Comparison of ENCODE assay signal across 31 cellular contexts in genomic region chr4:142544014-142544413, GRCh38.
"Had no signal": no experiment of that assay in that cellular context is flagged by ENCODE, and none has a peak within 500 bp of the region (broad histone marks: within the 10 kb centered on the region; RNA-seq: fewer than 3 reads in every experiment).

No MANE protein-coding gene starts in this region.

- H3K36me3 ChIP-seq: adrenal gland, esophagus muscularis mucosa, heart right ventricle, lower lobe of right lung had no signal

- H3K4me1 ChIP-seq: esophagus muscularis mucosa, lower lobe of right lung, uterus had no signal

- ATAC-seq: body of pancreas; effector memory CD8-positive, alpha-beta T cell; heart right ventricle; left lobe of liver; lower lobe of right lung; natural killer cell treated with Interleukin-12 subunit alpha and Interleukin-12 subunit beta and Interleukin-15 and Interleukin-18, amount 100 ng/mL, for 72 hours; sciatic nerve; stimulated activated memory B cell treated with anti-CD40 and anti-IgM and Interleukin-4, amounts not matched to agents 10 μg/mL and 1 μg/mL and 100 μg/mL, for 72 hours; stimulated activated naive CD8-positive, alpha-beta T cell treated with anti-CD3 and anti-CD28 coated beads, Interleukin-15, amount 100 ng/mL, for 72 hours; WTC11 had no signal

- H3K9me3 ChIP-seq: adrenal gland, body of pancreas, esophagus muscularis mucosa, heart right ventricle, lower lobe of right lung, uterus had no signal

- H3K27me3 ChIP-seq: adrenal gland, body of pancreas, dorsolateral prefrontal cortex, esophagus muscularis mucosa, heart right ventricle, uterus had no signal

- H3K4me3 ChIP-seq: adrenal gland, body of pancreas, coronary artery, dorsolateral prefrontal cortex, esophagus muscularis mucosa, heart right ventricle, lower lobe of right lung, skin epidermis, uterus had no signal

- H3K27me3 Mint-ChIP-seq: activated naive CD8-positive, alpha-beta T cell treated with anti-CD3 and anti-CD28 coated beads for 36 hours; effector memory CD8-positive, alpha-beta T cell; natural killer cell treated with Interleukin-12 subunit alpha and Interleukin-12 subunit beta and Interleukin-15 and Interleukin-18, amount 100 ng/mL, for 72 hours; stimulated activated memory B cell treated with anti-CD40 and anti-IgM and Interleukin-4, amounts not matched to agents 10 μg/mL and 1 μg/mL and 100 μg/mL, for 72 hours; stimulated activated naive CD8-positive, alpha-beta T cell treated with anti-CD3 and anti-CD28 coated beads, Interleukin-15, amount 100 ng/mL, for 72 hours; type B pancreatic cell had no signal

- H3K36me3 Mint-ChIP-seq: activated naive CD8-positive, alpha-beta T cell treated with anti-CD3 and anti-CD28 coated beads for 36 hours; natural killer cell treated with Interleukin-12 subunit alpha and Interleukin-12 subunit beta and Interleukin-15 and Interleukin-18, amount 100 ng/mL, for 72 hours; stimulated activated memory B cell treated with anti-CD40 and anti-IgM and Interleukin-4, amounts not matched to agents 10 μg/mL and 1 μg/mL and 100 μg/mL, for 72 hours; type B pancreatic cell; WTC11 had no signal

- H3K9me3 Mint-ChIP-seq: effector memory CD8-positive, alpha-beta T cell; WTC11 had no signal

- H3K4me3 Mint-ChIP-seq: activated naive CD8-positive, alpha-beta T cell treated with anti-CD3 and anti-CD28 coated beads for 36 hours; effector memory CD8-positive, alpha-beta T cell; natural killer cell treated with Interleukin-12 subunit alpha and Interleukin-12 subunit beta and Interleukin-15 and Interleukin-18, amount 100 ng/mL, for 72 hours; stimulated activated memory B cell treated with anti-CD40 and anti-IgM and Interleukin-4, amounts not matched to agents 10 μg/mL and 1 μg/mL and 100 μg/mL, for 72 hours; stimulated activated naive CD8-positive, alpha-beta T cell treated with anti-CD3 and anti-CD28 coated beads, Interleukin-15, amount 100 ng/mL, for 72 hours; type B pancreatic cell; WTC11 had no signal

- H3K4me1 Mint-ChIP-seq: stimulated activated memory B cell treated with anti-CD40 and anti-IgM and Interleukin-4, amounts not matched to agents 10 μg/mL and 1 μg/mL and 100 μg/mL, for 72 hours had no signal

- H3K27ac Mint-ChIP-seq: activated naive CD8-positive, alpha-beta T cell treated with anti-CD3 and anti-CD28 coated beads for 36 hours; effector memory CD8-positive, alpha-beta T cell; natural killer cell treated with Interleukin-12 subunit alpha and Interleukin-12 subunit beta and Interleukin-15 and Interleukin-18, amount 100 ng/mL, for 72 hours; stimulated activated memory B cell treated with anti-CD40 and anti-IgM and Interleukin-4, amounts not matched to agents 10 μg/mL and 1 μg/mL and 100 μg/mL, for 72 hours; stimulated activated naive CD8-positive, alpha-beta T cell treated with anti-CD3 and anti-CD28 coated beads, Interleukin-15, amount 100 ng/mL, for 72 hours; type B pancreatic cell; WTC11 had no signal

- FAIRE-seq: endothelial cell of umbilical vein had no signal

- H3K27ac ChIP-seq: adrenal gland, body of pancreas, coronary artery, dorsolateral prefrontal cortex, esophagus muscularis mucosa, heart right ventricle, lower lobe of right lung, skin epidermis, uterus had no signal

- DNase-seq: activated CD4-positive, alpha-beta T cell treated with anti-CD3 and anti-CD28 coated beads, Interleukin-2, amount 50 U/mL, for 4 hours; activated CD8-positive, alpha-beta memory T cell treated with anti-CD3 and anti-CD28 coated beads, Interleukin-2, amount 50 U/mL, for 4 hours; activated naive CD4-positive, alpha-beta T cell; activated naive CD8-positive, alpha-beta T cell treated with anti-CD3 and anti-CD28 coated beads for 36 hours; activated T-cell treated with anti-CD3 and anti-CD28 coated beads, Interleukin-2, amount 50 U/mL, for 1 hour; adrenal gland; aorta; body of pancreas; dorsolateral prefrontal cortex; effector memory CD8-positive, alpha-beta T cell; foreskin melanocyte; heart right ventricle; kidney glomerular epithelial cell; lower lobe of right lung; mesendoderm; posterior cingulate gyrus; stimulated activated CD4-positive, alpha-beta T cell treated with anti-CD3 and anti-CD28 coated beads, Interleukin-4, amount 100 ng/mL, for 4 hours; stimulated activated CD8-positive, alpha-beta memory T cell treated with anti-CD3 and anti-CD28 coated beads, Interleukin-4, amount 100 ng/mL, for 48 hours; stimulated activated naive CD8-positive, alpha-beta T cell treated with anti-CD3 and anti-CD28 coated beads, Interleukin-15, amount 100 ng/mL, for 72 hours; substantia nigra; uterus had no signal
